In genomic region chr11:92765965-92766371, GRCh38 we compare ENCODE assay signal across 9 cellular contexts.
DNase-seq lines count a peak whose midpoint lies in the region; ATAC-seq, FAIRE-seq and TF ChIP-seq lines count a peak whose summit lies in the region.
"Had no signal": no experiment of that assay in that cellular context is flagged by ENCODE, and none has a peak within 500 bp of the region (broad histone marks: within the 10 kb centered on the region; RNA-seq: fewer than 3 reads in every experiment).

No MANE protein-coding gene starts in this region.

- no peaks in the 10 kb centered on the region for H3K9me2 ChIP-seq in Loucy (replicated peaks; ENCODE audit: low read depth, low read length)

- FAIRE-seq in GM12891 (lab: Jason Lieb, UNC) = no peak

- H3K27me3 ChIP-seq in Loucy (ENCODE audit: insufficient read depth, low read length, poor library complexity, severe bottlenecking) (no peaks in the 10 kb centered on the region), duodenal mucosa (ENCODE audit: control insufficient read depth in 1 of 2, insufficient read depth in 2 of 2, low read length in 2 of 2) (no peaks in the 10 kb centered on the region)
- H3K27me3 ChIP-seq: transverse colon had no signal

- TF ChIP-seq CTCF in Loucy (conservative IDR thresholded peaks at IDR 0.05; ENCODE audit: low read length) = no peak

- H3K4me1 ChIP-seq in Loucy (ENCODE audit: insufficient read depth, low read length, poor library complexity, severe bottlenecking) (peaks cover 42% of the 10 kb centered on the region), duodenal mucosa (ENCODE audit: control insufficient read depth in 1 of 2, insufficient read depth in 2 of 2, low read length in 2 of 2) (no peaks in the 10 kb centered on the region)

- H3K9me3 ChIP-seq in Loucy (ENCODE audit: insufficient read depth, low read depth, low read length) = no peaks in the 10 kb centered on the region
- no peaks in the 10 kb centered on the region for H3K9me3 ChIP-seq in duodenal mucosa (ENCODE audit: control insufficient read depth in 1 of 2, low read length in 2 of 2)
- H3K9me3 ChIP-seq: transverse colon had no signal

- no peaks in the 10 kb centered on the region for H4K20me1 ChIP-seq in Loucy (ENCODE audit: insufficient read depth, low read length, poor library complexity, severe bottlenecking)

- no peak for ATAC-seq in naive thymus-derived CD8-positive, alpha-beta T cell
- no peak for ATAC-seq in GM21737 (IDR thresholded peaks at IDR 0.05; ENCODE audit: unreplicated experiment)

- H3K4me3 Mint-ChIP-seq in naive thymus-derived CD8-positive, alpha-beta T cell = peak overlapping the region; percentile 31 to 78 (median 56)

- H3K9ac ChIP-seq in Loucy (ENCODE audit: low read depth, low read length, poor library complexity, severe bottlenecking) (no peak overlapping the region), duodenal mucosa (ENCODE audit: low read depth in 1 of 2, low read length in 2 of 2) (no peak overlapping the region)

- POLR2A ChIA-PET in naive thymus-derived CD8-positive, alpha-beta T cell (lab: Charles Lee) = no interaction called here

- H3K27me3 Mint-ChIP-seq in naive thymus-derived CD8-positive, alpha-beta T cell = peaks cover 6 to 62% (median 25%) of the 10 kb centered on the region in 5 donors

- H3K79me2 ChIP-seq in Loucy (ENCODE audit: insufficient read depth, low read length) = no peaks in the 10 kb centered on the region

- no peaks in the 10 kb centered on the region for H3K36me3 ChIP-seq in Loucy (ENCODE audit: insufficient read depth, low read length)
- H3K36me3 ChIP-seq in duodenal mucosa (ENCODE audit: control insufficient read depth in 1 of 2, insufficient read depth in 2 of 2, low read length in 2 of 2) = no peaks in the 10 kb centered on the region
- H3K36me3 ChIP-seq: transverse colon had no signal

- H3K9me3 Mint-ChIP-seq in naive thymus-derived CD8-positive, alpha-beta T cell = peaks cover 0 to 5% (median 0%) of the 10 kb centered on the region in 9 donors

- H3K4me3 ChIP-seq in Loucy (ENCODE audit: low read length, poor library complexity, severe bottlenecking) (no peak overlapping the region), duodenal mucosa (ENCODE audit: low read depth in 1 of 2, low read length in 2 of 2) (peak overlapping the region; percentile 42 to 58)

- peak; percentile 11 for DNase-seq in AG20443 (ENCODE audit: low spot score)
- no peak for DNase-seq in naive thymus-derived CD8-positive, alpha-beta T cell
- no peak for DNase-seq in islet precursor cell
- no peak for DNase-seq in GM12891 (ENCODE audit: insufficient read length, low spot score)
- DNase-seq in stimulated activated CD4-positive, alpha-beta T cell treated with anti-CD3 and anti-CD28 coated beads, Interleukin-12 subunit alpha, Interleukin-12 subunit beta, amount 100 ng/mL, for 4 hours = no peak
- DNase-seq: transverse colon had no signal

- H3F3A ChIP-seq in Loucy (ENCODE audit: low read depth) = no peaks in the 10 kb centered on the region

- peak overlapping the region; percentile 8 for H3K4me2 ChIP-seq in Loucy (ENCODE audit: low read depth, low read length, poor library complexity, severe bottlenecking)

- TF ChIP-seq POLR2A in GM12891 (IDR thresholded peaks at IDR 0.05; ENCODE audit: low read depth, low read length) = no peak

- no peak overlapping the region for H3K27ac Mint-ChIP-seq in naive thymus-derived CD8-positive, alpha-beta T cell

- H3K4me1 Mint-ChIP-seq in naive thymus-derived CD8-positive, alpha-beta T cell = peaks cover 9 to 17% (median 14%) of the 10 kb centered on the region in 4 donors

- H3K27ac ChIP-seq in duodenal mucosa (ENCODE audit: low read depth, low read length) = no peak overlapping the region
- H3K27ac ChIP-seq: transverse colon had no signal

- no peaks in the 10 kb centered on the region for H3K36me3 Mint-ChIP-seq in naive thymus-derived CD8-positive, alpha-beta T cell

- no peak overlapping the region for H2AFZ ChIP-seq in Loucy (ENCODE audit: low read length)

TF ChIP-seq in GM12891, 5 proteins besides CTCF, POLR2A, EP300 and RAD21:
- TF ChIP-seq TAF1 (IDR thresholded peaks at IDR 0.05; ENCODE audit: low read depth, low read length) (no peak), SPI1 (IDR thresholded peaks at IDR 0.05; ENCODE audit: low read depth, low read length) (no peak), POU2F2 (IDR thresholded peaks at IDR 0.05; ENCODE audit: low read depth, low read length) (no peak), PAX5 (IDR thresholded peaks at IDR 0.05; ENCODE audit: insufficient read depth, low read length, severe bottlenecking) (no peak), POLR2AphosphoS5 (IDR thresholded peaks at IDR 0.05; ENCODE audit: low read depth, low read length) (no peak)
